Comparison of ENCODE assay signal across 12 cellular contexts in the genomic region with DNA sequence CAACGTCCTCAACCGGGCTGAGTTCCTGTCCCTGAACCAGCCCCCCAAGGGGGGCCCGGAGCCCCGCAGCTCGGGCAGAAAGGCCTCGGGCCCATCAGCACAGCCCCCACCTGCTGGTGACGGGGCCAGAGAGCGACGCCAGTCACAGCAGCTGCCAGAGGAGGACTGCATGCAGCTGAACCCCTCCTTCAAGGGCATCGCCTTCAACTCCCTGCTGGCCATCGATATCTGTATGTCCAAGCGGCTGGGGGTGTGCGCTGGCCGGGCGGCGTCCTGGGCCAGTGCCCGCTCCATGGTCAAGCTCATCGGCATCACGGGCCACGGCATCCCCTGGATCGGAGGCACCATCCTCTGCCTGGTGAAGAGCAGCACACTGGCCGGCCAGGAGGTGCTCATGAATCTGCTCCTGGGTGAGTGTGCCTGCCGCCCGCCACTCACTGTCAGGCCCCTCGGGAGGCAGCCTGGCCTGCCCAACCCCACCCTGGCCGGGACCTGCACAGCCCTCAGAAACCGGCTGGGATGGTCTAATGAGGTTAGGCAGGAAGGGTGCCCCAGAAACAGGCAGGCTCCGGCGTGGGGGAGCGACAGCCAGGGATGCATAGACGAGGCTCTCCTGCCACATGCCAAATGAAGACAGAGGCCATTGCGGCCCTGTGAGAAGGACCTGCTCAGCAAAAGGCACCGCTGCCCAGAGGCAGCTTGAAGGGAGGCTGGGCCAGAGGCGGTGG. TPM values are rescaled to one million over a fixed set of nuclear protein-coding genes. Genes with fewer than 3 reads are reported as not detected.
A peak's percentile ranks its signal among the peaks of the same experiment; 100 is the strongest.
DNase-seq lines count a peak whose midpoint lies in the region; ATAC-seq and TF ChIP-seq lines count a peak whose summit lies in the region.
"Had no signal": no experiment of that assay in that cellular context is flagged by ENCODE, and none has a peak within 500 bp of the region (broad histone marks: within the 10 kb centered on the region; RNA-seq: fewer than 3 reads in every experiment).

No MANE protein-coding gene starts in this region.

- no peaks in the 10 kb centered on the region for H3K36me3 ChIP-seq in BLaER1
- peaks cover 0 to 32% (median 0%) of the 10 kb centered on the region in 9 donors for H3K36me3 ChIP-seq in heart right ventricle

- DNase-seq in heart right ventricle: no peak
- peak; percentile 56 for DNase-seq in retina
- no peak for DNase-seq in NCI-H69 (lab: John Stamatoyannopoulos, UW)
- no peak for DNase-seq in activated naive CD4-positive, alpha-beta T cell treated with Interleukin-2 at 50 U/mL for 16 hours
- DNase-seq: activated CD8-positive, alpha-beta T cell treated with anti-CD3 and anti-CD28 coated beads for 36 hours; central memory CD4-positive, alpha-beta T cell; PC-9; stimulated activated CD4-positive, alpha-beta T cell treated with anti-CD3 and anti-CD28 coated beads, Interleukin-4, amount 100 ng/mL, for 24 hours had no signal

- H3K27me3 ChIP-seq in BLaER1 (no peaks in the 10 kb centered on the region), heart right ventricle (no peaks in the 10 kb centered on the region)

- TF ChIP-seq CTCF in heart right ventricle (IDR thresholded peaks at IDR 0.05): no peak

- ATAC-seq in heart right ventricle: peak; percentile 9 to 55 (median 26)
- ATAC-seq in HG03432 (IDR thresholded peaks at IDR 0.05; ENCODE audit: unreplicated experiment): no peak
- ATAC-seq in HG02678 (IDR thresholded peaks at IDR 0.05; ENCODE audit: unreplicated experiment): no peak

- H3K4me1 ChIP-seq in BLaER1: peaks cover 54% of the 10 kb centered on the region
- H3K4me1 ChIP-seq in heart right ventricle: peaks cover 10 to 75% (median 41%) of the 10 kb centered on the region in 9 donors

- H3K27ac ChIP-seq in BLaER1 (peak overlapping the region; percentile 86), angular gyrus (ENCODE audit: low read depth, low read length) (peak overlapping the region; percentile 90), heart right ventricle (peak overlapping the region; percentile 89 to 98 (median 94))
- H3K27ac ChIP-seq: PC-9 had no signal

- intact Hi-C loops in heart right ventricle (cut with DNase I): loop anchor here in 1 of 10 donors (5.0 kb wide), 1 partner anchor 42 kb away; no protein-coding TSS in a partner anchor

- H3K4me3 ChIP-seq in BLaER1 (peak overlapping the region; percentile 62), heart right ventricle (peak overlapping the region; percentile 58 to 79 (median 74))
- H3K4me3 ChIP-seq: PC-9 had no signal

- peak overlapping the region; percentile 96 for H3K4me2 ChIP-seq in BLaER1
- H3K4me2 ChIP-seq: PC-9 had no signal

- no peaks in the 10 kb centered on the region for H3K9me3 ChIP-seq in BLaER1
- H3K9me3 ChIP-seq in heart right ventricle: no peaks in the 10 kb centered on the region

- WGBS in heart right ventricle, 2 donors: 40% methylated on average over 34 of the region's 34 CpGs

- peaks cover 13% of the 10 kb centered on the region for H4K20me1 ChIP-seq in BLaER1

- H3K9ac ChIP-seq in BLaER1: peak overlapping the region; percentile 78

RNA-seq across cellular contexts. Expression of a gene that starts 0.7 kb away (rescaled TPM):
- total RNA-seq in heart right ventricle: 100 to 1,000 TPM in 5 of 10 donors, 10 to 100 TPM in 5; 76.1 to 140 (median 102) TPM
- 100 to 1,000 TPM in 1 of 2 donors, 10 to 100 TPM in 1; 42.6 to 129 TPM for polyA plus RNA-seq in heart right ventricle
- total RNA-seq: PC-9 had no signal

RNA-seq across cellular contexts. Expression of a gene that starts 13.9 kb away (rescaled TPM):
- total RNA-seq in heart right ventricle: 10 to 100 TPM; 21.0 to 53.1 (median 32.3) TPM
- polyA plus RNA-seq in heart right ventricle: 10 to 100 TPM in 1 of 2 donors, 1 to 10 TPM in 1; 7.0 to 27.3 TPM

Comparison
In these comparisons a context has a peak if more than half of its experiments do, and no peak if none do; other contexts are left out.
1. ATAC-seq: peak in heart right ventricle (8 of 8); none in HG03432 (single experiment) and HG02678 (single experiment).
2. Peak in every context shown above with its lines, with median percentiles within 50 percentile points of each other: H3K27ac ChIP-seq.